Comparison of ENCODE assay signal across 15 cellular contexts in genomic region chr21:41319273-41319672, GRCh38. TPM values are rescaled to one million over a fixed set of nuclear protein-coding genes. Genes with fewer than 3 reads are reported as not detected.
DNase-seq lines count a peak whose midpoint lies in the region; TF ChIP-seq lines count a peak whose summit lies in the region.
"Had no signal": no experiment of that assay in that cellular context is flagged by ENCODE, and none has a peak within 500 bp of the region (broad histone marks: within the 10 kb centered on the region; RNA-seq: fewer than 3 reads in every experiment).

No MANE protein-coding gene starts in this region.

- no peaks in the 10 kb centered on the region for H3K9me3 ChIP-seq in Caco-2
- H3K9me3 ChIP-seq in duodenal mucosa (ENCODE audit: control insufficient read depth in 1 of 2, low read length in 2 of 2), result no peaks in the 10 kb centered on the region
- no peaks in the 10 kb centered on the region for H3K9me3 ChIP-seq in osteoblast (ENCODE audit: low read depth, low read length)
- no peaks in the 10 kb centered on the region for H3K9me3 ChIP-seq in GM23248 (ENCODE audit: low read depth)

- H3K27me3 ChIP-seq in Caco-2 (replicated peaks; ENCODE audit: control insufficient read depth, insufficient read depth, low read length), result no peaks in the 10 kb centered on the region
- peaks cover 0 to 2% of the 10 kb centered on the region in 2 donors for H3K27me3 ChIP-seq in duodenal mucosa (ENCODE audit: control insufficient read depth in 1 of 2, insufficient read depth in 2 of 2, low read length in 2 of 2)
- peaks cover 32% of the 10 kb centered on the region for H3K27me3 ChIP-seq in osteoblast (ENCODE audit: insufficient read depth, low read length)
- peaks cover 45% of the 10 kb centered on the region for H3K27me3 ChIP-seq in GM23248 (replicated peaks; ENCODE audit: insufficient read depth)

- CTCF ChIA-PET in Caco-2 (lab: Charles Lee), result interaction anchor here (2.0 kb wide), 1 partner anchor 36 kb away, joined by 9 read pairs; no protein-coding TSS in a partner anchor

- no peak overlapping the region for H3K4me3 Mint-ChIP-seq in Caco-2 (ENCODE audit: unreplicated experiment)
- no peak overlapping the region for H3K4me3 Mint-ChIP-seq in progenitor cell of endocrine pancreas (ENCODE audit: low read depth)
- H3K4me3 Mint-ChIP-seq: B cell; CD4-positive, alpha-beta T cell; HFFc6 had no signal

- TF ChIP-seq CTCF in Caco-2 (IDR thresholded peaks at IDR 0.05; ENCODE audit: insufficient read depth in 1 of 2, low read depth in 1 of 2, low read length in 1 of 2, severe bottlenecking in 1 of 2, unreplicated experiment in 1 of 2), result no peak
- TF ChIP-seq CTCF in osteoblast (IDR thresholded peaks at IDR 0.05; ENCODE audit: extremely low read depth, low read depth, low read length), result no peak
- TF ChIP-seq CTCF in progenitor cell of endocrine pancreas (IDR thresholded peaks at IDR 0.05; ENCODE audit: unreplicated experiment), result no peak

- H3K27ac Mint-ChIP-seq in Caco-2 (ENCODE audit: unreplicated experiment) (peak overlapping the region; percentile 71), progenitor cell of endocrine pancreas (no peak overlapping the region)
- H3K27ac Mint-ChIP-seq: B cell; CD4-positive, alpha-beta T cell; HFFc6 had no signal

- no TSS peak for BruUV-seq in Caco-2 (replicated peaks; lab: Mats Ljungman, UMichigan)

- H3K9ac ChIP-seq in duodenal mucosa (ENCODE audit: low read depth in 1 of 2, low read length in 2 of 2) (peak overlapping the region; percentile 16 to 88), GM23248 (no peak overlapping the region)

- no peaks in the 10 kb centered on the region for H3K27me3 Mint-ChIP-seq in Caco-2 (ENCODE audit: insufficient read depth, unreplicated experiment)
- H3K27me3 Mint-ChIP-seq in progenitor cell of endocrine pancreas, result peaks cover 43% of the 10 kb centered on the region

- POLR2A ChIA-PET in Caco-2 (lab: Charles Lee), result interaction anchor here (0.7 kb wide), 1 partner anchor 142 kb away, joined by 4 read pairs; no protein-coding TSS in a partner anchor

- H3K9me3 Mint-ChIP-seq in Caco-2 (ENCODE audit: unreplicated experiment), result no peaks in the 10 kb centered on the region
- no peaks in the 10 kb centered on the region for H3K9me3 Mint-ChIP-seq in progenitor cell of endocrine pancreas (ENCODE audit: low read depth)
- H3K9me3 Mint-ChIP-seq: CD4-positive, alpha-beta T cell had no signal

- no peaks in the 10 kb centered on the region for H3K36me3 ChIP-seq in Caco-2 (ENCODE audit: control insufficient read depth, insufficient read depth, low read length)
- H3K36me3 ChIP-seq in duodenal mucosa (ENCODE audit: control insufficient read depth in 1 of 2, insufficient read depth in 2 of 2, low read length in 2 of 2), result peaks cover 0 to 20% of the 10 kb centered on the region in 2 donors
- H3K36me3 ChIP-seq in osteoblast (ENCODE audit: insufficient read depth, low read length), result no peaks in the 10 kb centered on the region
- H3K36me3 ChIP-seq in GM23248 (ENCODE audit: low read depth), result no peaks in the 10 kb centered on the region
- H3K36me3 ChIP-seq: HAP-1 had no signal

- peak; percentile 24 to 68 for DNase-seq in Caco-2
- DNase-seq in NCI-H226, result peak; percentile 22
- DNase-seq in osteoblast (ENCODE audit: insufficient read length, low spot score, missing footprints), result peak; percentile 47
- DNase-seq in NCI-H146 treated with DMSO at 0.1 percent for 48 hours (lab: John Stamatoyannopoulos, UW; ENCODE audit: unreplicated experiment), result no peak
- DNase-seq in progenitor cell of endocrine pancreas (ENCODE audit: low spot score, unreplicated experiment), result no peak
- DNase-seq in GM23248, result no peak
- no peak for DNase-seq in GDM1 (lab: John Stamatoyannopoulos, UW)
- DNase-seq: C1 segment of cervical spinal cord; CD4-positive, alpha-beta T cell; DMS79; HFFc6 had no signal

- 48 to 62% methylated on average over 7 of the region's 7 CpGs for WGBS in GM23248 (ENCODE audit: low coverage in 1 of 2, low lambda C conversion rate in 2 of 2, missing lambda C conversion rate in 2 of 2), 2 experiments

- peaks cover 7% of the 10 kb centered on the region for H3K36me3 Mint-ChIP-seq in Caco-2 (ENCODE audit: insufficient read depth, unreplicated experiment)
- no peaks in the 10 kb centered on the region for H3K36me3 Mint-ChIP-seq in progenitor cell of endocrine pancreas (ENCODE audit: insufficient read depth)

- intact Hi-C loops in Caco-2 (cut with micrococcal nuclease; ENCODE audit: unreplicated experiment), result no loop called here

- no peak overlapping the region for H3K4me2 ChIP-seq in osteoblast (ENCODE audit: insufficient read depth, low read length)
- no peak overlapping the region for H3K4me2 ChIP-seq in GM23248 (ENCODE audit: unreplicated experiment)

- H3K27ac ChIP-seq in duodenal mucosa (ENCODE audit: low read depth, low read length), result peak overlapping the region; percentile 58
- H3K27ac ChIP-seq in osteoblast (ENCODE audit: low read depth, low read length), result no peak overlapping the region
- H3K27ac ChIP-seq in GM23248, result no peak overlapping the region

- H3K79me2 ChIP-seq in osteoblast (ENCODE audit: insufficient read depth, low read length) (no peaks in the 10 kb centered on the region), GM23248 (ENCODE audit: insufficient read depth) (no peaks in the 10 kb centered on the region)

- in situ Hi-C loops in GM23248 (cut with MboI), result no loop called here

- H2AFZ ChIP-seq in osteoblast (ENCODE audit: low read length) (no peak overlapping the region), GM23248 (no peak overlapping the region)

- H4K20me1 ChIP-seq in osteoblast (ENCODE audit: insufficient read depth, low read length) (no peaks in the 10 kb centered on the region), GM23248 (ENCODE audit: insufficient read depth) (no peaks in the 10 kb centered on the region)

- H3K4me3 ChIP-seq in Caco-2 (ENCODE audit: low read depth, low read length), result no peak overlapping the region
- peak overlapping the region; percentile 31 to 50 for H3K4me3 ChIP-seq in duodenal mucosa (ENCODE audit: low read depth in 1 of 2, low read length in 2 of 2)
- H3K4me3 ChIP-seq in osteoblast (ENCODE audit: insufficient read depth, low read length), result no peak overlapping the region
- H3K4me3 ChIP-seq in GM23248, result no peak overlapping the region
- H3K4me3 ChIP-seq: HAP-1 had no signal

- no peaks in the 10 kb centered on the region for H3F3A ChIP-seq in GM23248 (ENCODE audit: insufficient read depth)

- H3K4me1 Mint-ChIP-seq in Caco-2 (ENCODE audit: low read depth, unreplicated experiment), result peaks cover 34% of the 10 kb centered on the region
- peaks cover 27% of the 10 kb centered on the region for H3K4me1 Mint-ChIP-seq in progenitor cell of endocrine pancreas (ENCODE audit: low read depth)

- H3K9me2 ChIP-seq in GM23248 (ENCODE audit: insufficient read depth), result no peaks in the 10 kb centered on the region

- H3K4me1 ChIP-seq in Caco-2, result peaks cover 56% of the 10 kb centered on the region
- peaks cover 64 to 70% of the 10 kb centered on the region in 2 donors for H3K4me1 ChIP-seq in duodenal mucosa (ENCODE audit: control insufficient read depth in 1 of 2, insufficient read depth in 2 of 2, low read length in 2 of 2)
- no peaks in the 10 kb centered on the region for H3K4me1 ChIP-seq in osteoblast (ENCODE audit: insufficient read depth, low read length)
- no peaks in the 10 kb centered on the region for H3K4me1 ChIP-seq in GM23248 (ENCODE audit: insufficient read depth)
- H3K4me1 ChIP-seq: HAP-1 had no signal

RNA-seq across cellular contexts. Expression of gene FAM3B, which starts 2.7 kb away (rescaled TPM):
- 59.5 and 59.7 TPM in 2 replicates for total RNA-seq in Caco-2 (2022)
- total RNA-seq in osteoblast, result not detected in 2 replicates
- total RNA-seq in progenitor cell of endocrine pancreas, result 8.2 and 10.1 TPM in 2 replicates
- not detected in 2 replicates for total RNA-seq in GM23248 (2014; rRNA removed; shearing (Covaris generic))
- not detected in 2 replicates for polyA plus RNA-seq in GM23248 (2016; fragmentation: Nextera tagmentation; extraction: Ambion mirVana)
- total RNA-seq: B cell; CD4-positive, alpha-beta T cell; HFFc6; HT-29 had no signal

RNA-seq across cellular contexts. Expression of gene MX2, which starts 42.6 kb away (rescaled TPM):
- total RNA-seq in Caco-2 (2022), result 0.63 and 0.84 TPM in 2 replicates
- total RNA-seq in osteoblast, result 12.4 and 14.5 TPM in 2 replicates
- 0.69 and 0.86 TPM in 2 replicates for total RNA-seq in progenitor cell of endocrine pancreas
- 0.54 and 2.8 TPM in 2 replicates for total RNA-seq in GM23248 (2014; rRNA removed; shearing (Covaris generic))
- 0.46 and 0.85 TPM in 2 replicates for polyA plus RNA-seq in GM23248 (2016; fragmentation: Nextera tagmentation; extraction: Ambion mirVana)

Comparison
In these comparisons a context has a peak if more than half of its experiments do, and no peak if none do; other contexts are left out.
1. DNase-seq: peak in Caco-2 (2 of 2), NCI-H226 (single experiment) and osteoblast (single experiment); none in NCI-H146 treated with DMSO at 0.1 percent for 48 hours (single experiment), progenitor cell of endocrine pancreas (single experiment), GM23248 (single experiment) and GDM1 (single experiment).
2. H3K4me3 ChIP-seq: peak in duodenal mucosa (2 of 2); none in Caco-2 (single experiment), osteoblast (single experiment) and GM23248 (single experiment).